ENCODE assay signal across 26 cellular contexts in genomic region chr10:94061026-94061425, GRCh38.
DNase-seq lines count a peak whose midpoint lies in the region; ATAC-seq, FAIRE-seq and TF ChIP-seq lines count a peak whose summit lies in the region.
"Had no signal": no experiment of that assay in that cellular context is flagged by ENCODE, and none has a peak within 500 bp of the region (broad histone marks: within the 10 kb centered on the region; RNA-seq: fewer than 3 reads in every experiment).

No MANE protein-coding gene starts in this region.

- H3K18ac ChIP-seq in H1 (ENCODE audit: extremely low read depth, low read length): no peak overlapping the region

- intact Hi-C loops in PC-9 (cut with micrococcal nuclease; ENCODE audit: unreplicated experiment) (no loop called here), mucosa of descending colon (cut with DNase I, micrococcal nuclease) (no loop called here)

- no peak for TF ChIP-seq EP300 in H1 (IDR thresholded peaks at IDR 0.05; ENCODE audit: borderline replicate concordance in 1 of 2, low read depth in 2 of 2, low read length in 2 of 2)

- H3K23ac ChIP-seq in H1 (ENCODE audit: insufficient read length): no peak overlapping the region

- no peak overlapping the region for H4K8ac ChIP-seq in H1 (ENCODE audit: extremely low read depth, insufficient read depth, low read length)

- H3K27ac ChIP-seq in PC-9: 0 out of 2 replicates have a peak overlapping the region, but pooled peaks have one; percentile 16
- no peak overlapping the region for H3K27ac ChIP-seq in H1 (ENCODE audit: low read depth, low read length)
- H3K27ac ChIP-seq: BLaER1 had no signal

- H3K79me2 ChIP-seq in PC-9 (ENCODE audit: low read depth) (0 out of 2 replicates have a peak, but pooled peaks cover 4% of the 10 kb centered on the region), H1 (ENCODE audit: control insufficient read depth in 1 of 2, insufficient read depth in 2 of 2, low read length in 2 of 2) (no peaks in the 10 kb centered on the region)

- H3K79me1 ChIP-seq in H1 (ENCODE audit: low read depth, low read length): no peaks in the 10 kb centered on the region

- H3K36me3 ChIP-seq in PC-9 (ENCODE audit: low read depth) (no peaks in the 10 kb centered on the region), H1 (ENCODE audit: control insufficient read depth in 2 of 4, insufficient read depth in 4 of 4, low read length in 3 of 4) (no peaks in the 10 kb centered on the region), mucosa of descending colon (ENCODE audit: low read depth) (no peaks in the 10 kb centered on the region)
- H3K36me3 ChIP-seq: BE2C, BLaER1 had no signal

- no peak overlapping the region for H2BK15ac ChIP-seq in H1 (ENCODE audit: low read length)

- WGBS in H1 (ENCODE audit: extremely low coverage in 1 of 2, insufficient coverage in 1 of 2, insufficient read length in 1 of 2, insufficient replicate concordance in 2 of 2, low coverage in 1 of 2, low lambda C conversion rate in 2 of 2, missing lambda C conversion rate in 1 of 2), 2 experiments: 70% methylated on average over 2 of the region's 2 CpGs; no CpG with 5 or more reads in 1 of the 2 experiments

- H2AFZ ChIP-seq in PC-9 (no peak overlapping the region), H1 (ENCODE audit: low read length) (no peak overlapping the region)

- 0 out of 2 replicates have a peak, but pooled peaks cover 6% of the 10 kb centered on the region for H3F3A ChIP-seq in PC-9 (ENCODE audit: insufficient read depth, low read depth)

- ATAC-seq in mucosa of descending colon (peak; percentile 39), GM19455 (IDR thresholded peaks at IDR 0.05; ENCODE audit: unreplicated experiment) (no peak)
- ATAC-seq: GM12878 had no signal

- no peak overlapping the region for H2BK120ac ChIP-seq in H1 (replicated peaks; ENCODE audit: low read depth, low read length)

- CTCF ChIA-PET in PC-9 (lab: Charles Lee) (no interaction called here), H1 (lab: Charles Lee; ENCODE audit: partially characterized antibody) (no interaction called here)

- no peak overlapping the region for H2BK5ac ChIP-seq in H1 (ENCODE audit: low read depth, low read length)

- TF ChIP-seq CTCF in PC-9 (conservative IDR thresholded peaks at IDR 0.05) (no peak), H1 (IDR thresholded peaks at IDR 0.05; ENCODE audit: control extremely low read depth in 1 of 3, insufficient read depth in 1 of 3, low read depth in 1 of 3, low read length in 3 of 3) (no peak), mucosa of descending colon (IDR thresholded peaks at IDR 0.05) (no peak)

- H2BK20ac ChIP-seq in H1 (ENCODE audit: low read length): no peak overlapping the region

- H3K4me2 ChIP-seq in PC-9: no peak overlapping the region
- H3K4me2 ChIP-seq in H1 (ENCODE audit: insufficient read depth in 1 of 2, low read depth in 2 of 2, low read length in 2 of 2): no peak overlapping the region
- H3K4me2 ChIP-seq: BLaER1 had no signal

- FAIRE-seq in H1 (lab: Jason Lieb, UNC): no peak
- FAIRE-seq: A204.1, GM12878, GM12892, GM18507 had no signal

- POLR2A ChIA-PET in PC-9 (lab: Charles Lee; ENCODE audit: unreplicated experiment): no interaction called here
- POLR2A ChIA-PET in H1 (lab: Charles Lee; ENCODE audit: partially characterized antibody): no interaction called here

- H3K9me2 ChIP-seq in PC-9 (ENCODE audit: insufficient read depth): no peaks in the 10 kb centered on the region

- H3K9ac ChIP-seq in H1 (replicated peaks in 1 of 4; ENCODE audit: extremely low read depth in 1 of 4, low read depth in 3 of 4, low read length in 3 of 4): no peak overlapping the region
- H3K9ac ChIP-seq: BLaER1 had no signal

- H3K4me1 ChIP-seq in PC-9 (replicated peaks; ENCODE audit: insufficient read depth): peaks cover 9% of the 10 kb centered on the region; the same call in 1 of the 2 replicates
- no peaks in the 10 kb centered on the region for H3K4me1 ChIP-seq in H1 (replicated peaks in 1 of 4; ENCODE audit: control insufficient read depth in 3 of 4, insufficient read depth in 4 of 4, low read length in 3 of 4)
- peaks cover 17% of the 10 kb centered on the region for H3K4me1 ChIP-seq in mucosa of descending colon (ENCODE audit: low read depth)
- H3K4me1 ChIP-seq: BLaER1 had no signal

- H4K91ac ChIP-seq in H1 (replicated peaks; ENCODE audit: insufficient read length, low read length): no peak overlapping the region

- TF ChIP-seq POLR2A in H1 (IDR thresholded peaks at IDR 0.05; ENCODE audit: control extremely low read depth in 1 of 2, low read depth in 2 of 2, low read length in 2 of 2): no peak

- H3K9me3 ChIP-seq in PC-9 (ENCODE audit: insufficient read depth, low read depth) (no peaks in the 10 kb centered on the region), H1 (ENCODE audit: insufficient read depth in 2 of 2, low read depth in 1 of 2, low read length in 1 of 2) (no peaks in the 10 kb centered on the region), mucosa of descending colon (no peaks in the 10 kb centered on the region)
- H3K9me3 ChIP-seq: BE2C, BLaER1 had no signal

- no peaks in the 10 kb centered on the region for H3K23me2 ChIP-seq in H1 (ENCODE audit: low read depth, low read length)

- no peaks in the 10 kb centered on the region for H3K27me3 ChIP-seq in PC-9 (ENCODE audit: insufficient read depth, low read depth)
- H3K27me3 ChIP-seq in H1 (replicated peaks in 1 of 4; ENCODE audit: control insufficient read depth in 3 of 4, extremely low read depth in 1 of 4, insufficient read depth in 3 of 4, low read length in 3 of 4): no peaks in the 10 kb centered on the region
- H3K27me3 ChIP-seq: BE2C, BLaER1 had no signal

- no peak overlapping the region for H3K56ac ChIP-seq in H1 (replicated peaks; ENCODE audit: insufficient read length, low read depth, low read length)

- peak; percentile 18 for DNase-seq in Jurkat, Clone E6-1 (ENCODE audit: low read depth, low spot score)
- DNase-seq in PC-9: peak in 1 of 2 experiments; percentile 56
- no peak for DNase-seq in H1 (ENCODE audit: low read depth in 1 of 2, low spot score in 2 of 2)
- DNase-seq in mucosa of descending colon: no peak
- no peak for DNase-seq in effector CD8-positive, alpha-beta T cell (lab: John Stamatoyannopoulos, UW)
- no peak for DNase-seq in T1000 (lab: John Stamatoyannopoulos, UW)
- DNase-seq: 8988T; ACHN; BE2C; C1 segment of cervical spinal cord; CD4-positive, alpha-beta memory T cell; CD4-positive, CD25-positive, alpha-beta regulatory T cell; CD8-positive, alpha-beta memory T cell; COR-L47; DMS153; DMS53; DMS79; DND-41; EL; GDM1 had no signal

- H4K20me1 ChIP-seq in PC-9 (ENCODE audit: insufficient read depth) (no peaks in the 10 kb centered on the region), H1 (replicated peaks in 1 of 2; ENCODE audit: control insufficient read depth in 1 of 2, insufficient read depth in 2 of 2, low read length in 2 of 2) (no peaks in the 10 kb centered on the region)
- H4K20me1 ChIP-seq: BLaER1 had no signal

- H4K5ac ChIP-seq in H1 (ENCODE audit: insufficient read length, low read depth, low read length): no peak overlapping the region

- BruUV-seq in PC-9 (replicated peaks; lab: Mats Ljungman, UMichigan): no TSS peak

- peak; percentile 7 to 32; a peak in 2 of 4 replicates for TF ChIP-seq RAD21 in H1 (IDR thresholded peaks at IDR 0.05 in 1 of 2, conservative IDR thresholded peaks at IDR 0.05 in 1 of 2; ENCODE audit: low read depth in 2 of 2, low read length in 2 of 2)

- no peak overlapping the region for H3K4me3 ChIP-seq in Jurkat, Clone E6-1 (ENCODE audit: low read length)
- H3K4me3 ChIP-seq in PC-9 (no peak overlapping the region), H1 (ENCODE audit: extremely low read depth in 1 of 4, insufficient read depth in 2 of 4, low read depth in 3 of 4, low read length in 4 of 4) (no peak overlapping the region), mucosa of descending colon (no peak overlapping the region)
- H3K4me3 ChIP-seq: BLaER1, GM12878 had no signal

- H3K14ac ChIP-seq in H1 (ENCODE audit: insufficient read length): no peak overlapping the region

- no peak overlapping the region for H2AK5ac ChIP-seq in H1 (ENCODE audit: low read depth, low read length)

- no peak overlapping the region for H3K4ac ChIP-seq in H1 (replicated peaks; ENCODE audit: insufficient read length, low read depth, low read length)

- no peak overlapping the region for H2BK12ac ChIP-seq in H1 (ENCODE audit: low read depth, low read length)

TF ChIP-seq in H1, 55 proteins besides CTCF, POLR2A, EP300 and RAD21 (continues in another document):
- TF ChIP-seq ZNF274 (IDR thresholded peaks at IDR 0.05; ENCODE audit: borderline replicate concordance, extremely low read depth, low read length): no peak
- TF ChIP-seq TEAD4 (IDR thresholded peaks at IDR 0.05; ENCODE audit: low read depth, low read length): no peak
- TF ChIP-seq SUZ12 (IDR thresholded peaks at IDR 0.05; ENCODE audit: low read length): no peak
- TF ChIP-seq JUND (IDR thresholded peaks at IDR 0.05; ENCODE audit: low read length): no peak
- TF ChIP-seq TAF7 (optimal IDR thresholded peaks at IDR 0.05; ENCODE audit: borderline replicate concordance, low read depth, low read length): no peak
- no peak for TF ChIP-seq POLR2AphosphoS5 (IDR thresholded peaks at IDR 0.05; ENCODE audit: low read depth, low read length)
- no peak for TF ChIP-seq TBP (IDR thresholded peaks at IDR 0.05; ENCODE audit: low read depth, low read length)
- no peak for TF ChIP-seq NRF1 (IDR thresholded peaks at IDR 0.05; ENCODE audit: low read depth, low read length)
- TF ChIP-seq RNF2 (IDR thresholded peaks at IDR 0.05; ENCODE audit: borderline replicate concordance, low read depth, low read length, missing control alignments, poor library complexity, severe bottlenecking): no peak
- TF ChIP-seq E2F6 (IDR thresholded peaks at IDR 0.05): no peak
- TF ChIP-seq RBBP5 (IDR thresholded peaks at IDR 0.05; ENCODE audit: borderline replicate concordance, low read depth, low read length): no peak
- TF ChIP-seq EGR1 (IDR thresholded peaks at IDR 0.05; ENCODE audit: borderline replicate concordance, low read depth, low read length): no peak
- no peak for TF ChIP-seq BACH1 (IDR thresholded peaks at IDR 0.05; ENCODE audit: low read length)
- TF ChIP-seq USF2 (IDR thresholded peaks at IDR 0.05; ENCODE audit: low read length): no peak
- no peak for TF ChIP-seq KDM4A (IDR thresholded peaks at IDR 0.05; ENCODE audit: low read depth, low read length, severe bottlenecking)
